1 cellular context compared by ENCODE assay signal in the genomic region with DNA sequence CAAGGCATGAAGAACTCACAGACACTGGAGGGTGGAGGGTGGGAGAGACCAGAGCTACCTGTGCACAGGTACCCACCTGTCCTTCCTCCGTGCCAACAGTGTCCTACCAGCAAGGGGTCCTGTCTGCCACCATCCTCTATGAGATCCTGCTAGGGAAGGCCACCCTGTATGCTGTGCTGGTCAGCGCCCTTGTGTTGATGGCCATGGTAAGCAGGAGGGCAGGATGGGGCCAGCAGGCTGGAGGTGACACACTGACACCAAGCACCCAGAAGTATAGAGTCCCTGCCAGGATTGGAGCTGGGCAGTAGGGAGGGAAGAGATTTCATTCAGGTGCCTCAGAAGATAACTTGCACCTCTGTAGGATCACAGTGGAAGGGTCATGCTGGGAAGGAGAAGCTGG.
A peak's percentile ranks its signal among the peaks of the same experiment; 100 is the strongest.
TF ChIP-seq lines count a peak whose summit lies in the region.

No MANE protein-coding gene starts in this region.

TF ChIP-seq in K562, 482 proteins besides CTCF, POLR2A, EP300 and RAD21:
- TF ChIP-seq, protein P1, sequence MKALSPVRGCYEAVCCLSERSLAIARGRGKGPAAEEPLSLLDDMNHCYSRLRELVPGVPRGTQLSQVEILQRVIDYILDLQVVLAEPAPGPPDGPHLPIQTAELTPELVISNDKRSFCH (CRISPR knock-in tag; IDR thresholded peaks at IDR 0.05), result no peak
- TF ChIP-seq, protein P1 (tag; IDR thresholded peaks at IDR 0.05), result 0 out of 2 replicates have a peak, but pooled peaks have one; percentile 40
- no peak for TF ChIP-seq NUFIP1 (IDR thresholded peaks at IDR 0.05; ENCODE audit: partially characterized antibody)
- TF ChIP-seq, protein P2, sequence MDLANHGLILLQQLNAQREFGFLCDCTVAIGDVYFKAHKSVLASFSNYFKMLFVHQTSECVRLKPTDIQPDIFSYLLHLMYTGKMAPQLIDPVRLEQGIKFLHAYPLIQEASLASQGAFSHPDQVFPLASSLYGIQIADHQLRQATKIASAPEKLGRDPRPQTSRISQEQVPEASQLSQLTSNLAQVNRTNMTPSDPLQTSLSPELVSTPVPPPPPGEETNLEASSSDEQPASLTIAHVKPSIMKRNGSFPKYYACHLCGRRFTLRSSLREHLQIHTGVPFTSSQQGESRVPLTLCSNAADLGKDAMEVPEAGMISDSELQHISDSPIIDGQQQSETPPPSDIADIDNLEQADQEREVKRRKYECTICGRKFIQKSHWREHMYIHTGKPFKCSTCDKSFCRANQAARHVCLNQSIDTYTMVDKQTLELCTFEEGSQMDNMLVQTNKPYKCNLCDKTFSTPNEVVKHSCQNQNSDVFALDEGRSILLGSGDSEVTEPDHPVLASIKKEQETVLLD (IDR thresholded peaks at IDR 0.05), result no peak
